In the genomic region with DNA sequence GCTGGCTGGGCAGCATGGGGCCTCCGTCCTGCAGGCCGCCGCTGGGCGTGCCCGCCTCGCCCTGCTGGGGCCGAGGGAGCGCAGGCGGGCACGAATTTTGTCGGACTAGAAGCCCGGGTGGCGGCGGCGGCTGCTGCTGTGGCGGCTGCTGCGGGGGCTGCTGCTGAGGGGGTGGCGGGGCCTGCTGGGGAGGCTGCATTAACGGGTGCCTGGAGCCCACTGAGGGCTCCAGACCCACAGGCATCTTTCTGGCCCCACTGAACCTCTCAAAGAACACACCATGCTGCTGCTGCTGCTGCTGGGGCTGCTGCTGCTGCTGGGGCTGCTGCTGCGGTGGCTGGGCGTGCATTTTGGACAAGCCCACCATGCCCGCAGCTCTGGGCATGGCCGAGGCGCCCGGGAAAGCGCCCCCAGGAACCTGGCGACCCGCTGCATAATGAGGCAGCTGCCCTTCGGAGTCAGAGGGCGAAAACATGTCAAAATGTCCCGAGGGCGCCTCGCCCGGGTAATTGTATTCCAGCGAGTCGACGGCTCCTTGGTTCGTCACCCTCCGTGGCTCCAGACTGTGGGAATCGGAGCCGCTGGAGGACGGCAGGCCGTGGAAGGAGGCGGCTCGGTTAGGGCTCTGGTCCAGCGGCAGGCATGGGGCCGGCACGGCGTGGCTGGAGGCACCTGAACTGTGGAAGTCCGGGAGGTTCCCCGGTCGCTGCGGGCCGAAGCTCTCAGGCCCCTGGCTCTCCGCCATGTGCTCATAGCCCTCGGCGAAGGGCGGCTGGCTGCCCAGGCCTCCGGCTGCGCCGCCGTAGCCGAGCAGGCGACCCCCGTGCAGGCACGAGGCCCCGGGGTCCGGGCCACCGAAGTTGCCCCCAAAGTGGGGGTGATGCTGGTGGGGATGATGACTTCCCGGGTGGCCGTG, we compare ENCODE assay signal across 9 cellular contexts. TPM values are rescaled to one million over a fixed set of nuclear protein-coding genes. Genes with fewer than 3 reads are reported as not detected.
A peak's percentile ranks its signal among the peaks of the same experiment; 100 is the strongest.
DNase-seq lines count a peak whose midpoint lies in the region; ATAC-seq, FAIRE-seq and TF ChIP-seq lines count a peak whose summit lies in the region.
"Had no signal": no experiment of that assay in that cellular context is flagged by ENCODE, and none has a peak within 500 bp of the region (broad histone marks: within the 10 kb centered on the region; RNA-seq: fewer than 3 reads in every experiment).

No MANE protein-coding gene starts in this region.

- H2BK120ac ChIP-seq in H9 (ENCODE audit: low read depth, low read length, poor library complexity, severe bottlenecking), result no peak overlapping the region

- no peak overlapping the region for H3K23ac ChIP-seq in H9 (ENCODE audit: insufficient read length, low read depth, low read length)

- no peak for ATAC-seq in stimulated activated naive B cell treated with anti-CD40 and anti-IgM and Interleukin-4, amounts not matched to agents 10 μg/mL and 1 μg/mL and 100 μg/mL, for 72 hours (replicated peaks)
- ATAC-seq in GM21619 (IDR thresholded peaks at IDR 0.05; ENCODE audit: unreplicated experiment) (no peak), GM18867 (IDR thresholded peaks at IDR 0.05; ENCODE audit: unreplicated experiment) (no peak), HG02970 (IDR thresholded peaks at IDR 0.05; ENCODE audit: low FRiP score, unreplicated experiment) (no peak)

- H3K79me2 ChIP-seq in H9 (ENCODE audit: insufficient read depth, low read length), result no peaks in the 10 kb centered on the region

- H2BK20ac ChIP-seq in H9 (ENCODE audit: low read depth, low read length, poor library complexity, severe bottlenecking), result no peak overlapping the region

- H3K27me3 ChIP-seq in H9 (ENCODE audit: insufficient read depth, low read length) (peaks cover 61% of the 10 kb centered on the region; the same call in 1 of the 2 replicates), bronchial epithelial cell (ENCODE audit: control insufficient read depth, insufficient read depth, low read length) (no peaks in the 10 kb centered on the region)

- no peak overlapping the region for H2BK15ac ChIP-seq in H9 (ENCODE audit: low read depth, low read length)

- H3K4me1 ChIP-seq in H9 (ENCODE audit: insufficient read depth, low read length), result peaks cover 3% of the 10 kb centered on the region; the same call in 1 of the 2 replicates

- H3K79me1 ChIP-seq in H9 (ENCODE audit: insufficient read depth, low read depth, low read length, poor library complexity, severe bottlenecking), result no peaks in the 10 kb centered on the region

- DNase-seq in H9, result peak; percentile 47
- no peak for DNase-seq in bronchial epithelial cell (ENCODE audit: low read depth)
- peak; percentile 77 for DNase-seq in islet precursor cell
- no peak for DNase-seq in stimulated activated naive B cell treated with anti-CD40 and anti-IgM and Interleukin-4, amounts not matched to agents 10 μg/mL and 1 μg/mL and 100 μg/mL, for 72 hours
- no peak for DNase-seq in SK-N-DZ (ENCODE audit: low spot score)
- DNase-seq: NCI-H345 had no signal

- H3K56ac ChIP-seq in H9 (ENCODE audit: insufficient read length, low read depth, low read length), result no peak overlapping the region

- TF ChIP-seq CTCF in H9 (conservative IDR thresholded peaks at IDR 0.05), result no peak
- no peak for TF ChIP-seq CTCF in bronchial epithelial cell (IDR thresholded peaks at IDR 0.05; ENCODE audit: insufficient read depth, low read length, severe bottlenecking)

- peaks cover 88% of the 10 kb centered on the region for H3K27me3 Mint-ChIP-seq in H9 (ENCODE audit: low read depth)
- peaks cover 25 to 38% of the 10 kb centered on the region in 2 donors for H3K27me3 Mint-ChIP-seq in stimulated activated naive B cell treated with anti-CD40 and anti-IgM and Interleukin-4, amounts not matched to agents 10 μg/mL and 1 μg/mL and 100 μg/mL, for 72 hours

- no peaks in the 10 kb centered on the region for H4K20me1 ChIP-seq in H9 (ENCODE audit: control insufficient read depth, insufficient read depth, insufficient read length)

- no peak overlapping the region; the same call in 1 of the 2 replicates for H3K14ac ChIP-seq in H9 (ENCODE audit: insufficient read depth, low read length)

- no peak overlapping the region for H2BK5ac ChIP-seq in H9 (ENCODE audit: insufficient read length, low read length)

- peaks cover 0 to 2% (median 0%) of the 10 kb centered on the region in 3 experiments; a peak in 2 of 7 replicates for H3K36me3 Mint-ChIP-seq in H9 (ENCODE audit: insufficient read depth in 1 of 3, low read depth in 3 of 3)
- peaks cover 0 to 2% of the 10 kb centered on the region in 2 donors for H3K36me3 Mint-ChIP-seq in stimulated activated naive B cell treated with anti-CD40 and anti-IgM and Interleukin-4, amounts not matched to agents 10 μg/mL and 1 μg/mL and 100 μg/mL, for 72 hours

- H3K4ac ChIP-seq in H9 (ENCODE audit: low read depth, low read length), result no peak overlapping the region

- no peak overlapping the region for H4K91ac ChIP-seq in H9 (ENCODE audit: insufficient read length, low read depth, low read length)

- FAIRE-seq in bronchial epithelial cell (lab: Jason Lieb, UNC), result no peak

- no peak overlapping the region for H3K27ac ChIP-seq in H9 (ENCODE audit: insufficient read length, low read depth, low read length)

- no CpG with 5 or more reads among the region's 71 CpGs for WGBS in H9 (ENCODE audit: extremely low coverage, insufficient read length, low lambda C conversion rate)

- H3K9me3 Mint-ChIP-seq in H9, result no peaks in the 10 kb centered on the region; a peak in 1 of 5 replicates
- no peaks in the 10 kb centered on the region for H3K9me3 Mint-ChIP-seq in stimulated activated naive B cell treated with anti-CD40 and anti-IgM and Interleukin-4, amounts not matched to agents 10 μg/mL and 1 μg/mL and 100 μg/mL, for 72 hours

- H3K36me3 ChIP-seq in bronchial epithelial cell (ENCODE audit: control insufficient read depth, insufficient read depth, low read length), result peaks cover 4% of the 10 kb centered on the region

- peaks cover 46 to 54% of the 10 kb centered on the region in 2 experiments for H3K4me1 Mint-ChIP-seq in H9
- peaks cover 8 to 18% of the 10 kb centered on the region in 2 donors for H3K4me1 Mint-ChIP-seq in stimulated activated naive B cell treated with anti-CD40 and anti-IgM and Interleukin-4, amounts not matched to agents 10 μg/mL and 1 μg/mL and 100 μg/mL, for 72 hours

- peak overlapping the region; percentile 87 for H3K4me3 ChIP-seq in bronchial epithelial cell (ENCODE audit: low read depth, low read length)

- H3K4me2 ChIP-seq in H9 (ENCODE audit: insufficient read depth, insufficient read length, low read length), result peak overlapping the region; percentile 56

- H3K9me3 ChIP-seq in H9 (ENCODE audit: control insufficient read depth, low read depth, low read length), result no peaks in the 10 kb centered on the region

- no peak overlapping the region for H3K18ac ChIP-seq in H9 (ENCODE audit: insufficient read length, low read depth, low read length)

- H4K8ac ChIP-seq in H9 (replicated peaks; ENCODE audit: insufficient read length, low read depth, low read length), result no peak overlapping the region

- no peak overlapping the region for H2AFZ ChIP-seq in H9 (ENCODE audit: low read length)

- H3K9ac ChIP-seq in H9 (ENCODE audit: extremely low read depth, insufficient read length, low read length), result no peak overlapping the region

- no peak overlapping the region for H2BK12ac ChIP-seq in H9 (ENCODE audit: insufficient read length, low read depth, low read length)

- H3K4me3 Mint-ChIP-seq in H9, result peak overlapping the region in 1 of 2 experiments; percentile 86; a peak in 3 of 5 replicates
- peak overlapping the region; percentile 66 to 88 for H3K4me3 Mint-ChIP-seq in stimulated activated naive B cell treated with anti-CD40 and anti-IgM and Interleukin-4, amounts not matched to agents 10 μg/mL and 1 μg/mL and 100 μg/mL, for 72 hours

- H4K5ac ChIP-seq in H9 (ENCODE audit: insufficient read length, low read depth, low read length), result no peak overlapping the region

- peaks cover 29% of the 10 kb centered on the region for H3K23me2 ChIP-seq in H9 (ENCODE audit: insufficient read length, low read depth, low read length, poor library complexity, severe bottlenecking)

- no peak overlapping the region for H2AK5ac ChIP-seq in H9 (ENCODE audit: insufficient read length, low read length)

- no peak overlapping the region for H3T11ph ChIP-seq in H9 (ENCODE audit: low read length)

- H3K27ac Mint-ChIP-seq in H9, result no peak overlapping the region
- no peak overlapping the region for H3K27ac Mint-ChIP-seq in stimulated activated naive B cell treated with anti-CD40 and anti-IgM and Interleukin-4, amounts not matched to agents 10 μg/mL and 1 μg/mL and 100 μg/mL, for 72 hours

RNA-seq across cellular contexts. Expression of a gene that starts 2.0 kb away (rescaled TPM):
- total RNA-seq in H9 (2021) (2.7 and 2.8 TPM in 2 replicates), bronchial epithelial cell (1.3 and 2.0 TPM in 2 replicates)
- not detected in 2 replicates for polyA plus RNA-seq in SK-N-DZ (2014; cell fraction: cytosol; rRNA removed)
- polyA plus RNA-seq in SK-N-DZ (2014; cell fraction: nucleus; rRNA removed), result 0.01 TPM in 1 of 2 replicates, not detected in the other

Comparison
In these comparisons a context has a peak if more than half of its experiments do, and no peak if none do; other contexts are left out.
1. DNase-seq: peak in H9 (single experiment) and islet precursor cell (single experiment); none in bronchial epithelial cell (single experiment), stimulated activated naive B cell treated with anti-CD40 and anti-IgM and Interleukin-4, amounts not matched to agents 10 μg/mL and 1 μg/mL and 100 μg/mL, for 72 hours (single experiment) and SK-N-DZ (single experiment).